In the genomic region with DNA sequence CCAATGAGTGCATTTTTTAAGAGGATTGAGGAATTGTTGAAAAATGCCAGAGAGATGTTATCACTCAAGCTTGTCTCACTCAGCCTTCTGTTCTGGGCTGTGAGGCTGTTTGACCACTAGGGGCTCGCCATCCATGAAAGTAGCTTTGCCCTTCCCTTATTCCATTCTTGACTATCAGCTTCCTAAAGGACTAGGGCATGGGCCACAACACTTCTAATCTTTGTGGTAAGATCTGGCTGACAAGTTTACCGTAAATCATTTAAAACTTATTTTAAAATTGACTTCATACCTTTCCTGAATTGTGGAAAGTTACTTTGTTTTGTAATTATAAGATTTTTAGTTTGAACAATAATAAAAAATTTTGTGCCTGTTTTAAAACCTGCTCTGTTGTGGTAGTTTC, we compare ENCODE assay signal across 9 cellular contexts. TPM values are rescaled to one million over a fixed set of nuclear protein-coding genes. Genes with fewer than 3 reads are reported as not detected.
A peak's percentile ranks its signal among the peaks of the same experiment; 100 is the strongest.
DNase-seq lines count a peak whose midpoint lies in the region; ATAC-seq, FAIRE-seq and TF ChIP-seq lines count a peak whose summit lies in the region.
"Had no signal": no experiment of that assay in that cellular context is flagged by ENCODE, and none has a peak within 500 bp of the region (broad histone marks: within the 10 kb centered on the region; RNA-seq: fewer than 3 reads in every experiment).

No MANE protein-coding gene starts in this region.

- no TSS peak for BruUV-seq in HepG2 (replicated peaks; lab: Mats Ljungman, UMichigan)

- H3K4me3 ChIP-seq in A549 (no peak overlapping the region), coronary artery (no peak overlapping the region), HepG2 (replicated peaks in 1 of 3; ENCODE audit: insufficient read depth in 1 of 3, low read depth in 2 of 3, low read length in 3 of 3) (no peak overlapping the region)

- CTCF ChIA-PET in A549 (lab: Yijun Ruan, JAX): interaction anchor here (0.6 to 2.3 kb wide), 17 partner anchors 9 to 1082 kb away, joined by 3 to 10 read pairs (median 4); no protein-coding TSS in a partner anchor
- CTCF ChIA-PET in HepG2 (lab: Yijun Ruan, JAX; ENCODE audit: low intra/inter-chr PET ratio, low total read pairs): interaction anchor here (1.4 kb wide), 1 partner anchor 169 kb away, joined by 10 read pairs; no protein-coding TSS in a partner anchor

- WGBS in A549 (ENCODE audit: missing lambda C conversion rate): 13% methylated on average over 2 of the region's 2 CpGs
- 85% methylated on average over 2 of the region's 2 CpGs for WGBS in HepG2 (ENCODE audit: low lambda C conversion rate)

- H3K9ac ChIP-seq in HepG2 (ENCODE audit: insufficient read depth, low read depth, low read length): no peak overlapping the region

- TF ChIP-seq RAD21 in A549 (conservative IDR thresholded peaks at IDR 0.05 in 1 of 2, IDR thresholded peaks at IDR 0.05 in 1 of 2) (peak; percentile 16 to 39; a peak in 3 of 5 replicates), HepG2 (CRISPR knock-in tag; IDR thresholded peaks at IDR 0.05) (peak; percentile 17; the same call in 1 of the 2 replicates)

- H3K9me3 Mint-ChIP-seq in natural killer cell treated with Interleukin-12 subunit alpha and Interleukin-12 subunit beta and Interleukin-15 and Interleukin-18, amount 100 ng/mL, for 72 hours: no peaks in the 10 kb centered on the region

- in situ Hi-C loops in HepG2 (cut with HindIII; ENCODE audit: extremely low pct_ligation_motif_present, low pct_unique_long_range_greater_than_20kb): no loop called here

- H3K27me3 ChIP-seq in HepG2 (ENCODE audit: control insufficient read depth in 1 of 2, insufficient read depth in 2 of 2, low read length in 2 of 2): no peaks in the 10 kb centered on the region

- no peaks in the 10 kb centered on the region for H3K27me3 Mint-ChIP-seq in natural killer cell treated with Interleukin-12 subunit alpha and Interleukin-12 subunit beta and Interleukin-15 and Interleukin-18, amount 100 ng/mL, for 72 hours

- no peak for FAIRE-seq in A549 (lab: Jason Lieb, UNC)
- FAIRE-seq in HepG2 (lab: Jason Lieb, UNC): no peak

- no peak overlapping the region for H3K27ac Mint-ChIP-seq in natural killer cell treated with Interleukin-12 subunit alpha and Interleukin-12 subunit beta and Interleukin-15 and Interleukin-18, amount 100 ng/mL, for 72 hours

- H3K4me3 Mint-ChIP-seq in natural killer cell treated with Interleukin-12 subunit alpha and Interleukin-12 subunit beta and Interleukin-15 and Interleukin-18, amount 100 ng/mL, for 72 hours: no peak overlapping the region

- H3K4me1 ChIP-seq in A549: no peaks in the 10 kb centered on the region
- H3K4me1 ChIP-seq in HepG2 (ENCODE audit: insufficient read depth, low read length): no peaks in the 10 kb centered on the region

- DNase-seq in A549 (ENCODE audit: low read depth in 1 of 2, low spot score in 1 of 2): peak; percentile 64 to 71
- peak; percentile 55 for DNase-seq in NCI-H69 (lab: John Stamatoyannopoulos, UW)
- no peak for DNase-seq in coronary artery (ENCODE audit: low spot score)
- DNase-seq in HepG2 (ENCODE audit: low spot score): peak; percentile 52
- no peak for DNase-seq in SKM-1 treated with dmso at 0.1 percent for 144 hours (lab: John Stamatoyannopoulos, UW; ENCODE audit: unreplicated experiment)
- no peak for DNase-seq in natural killer cell treated with Interleukin-12 subunit alpha and Interleukin-12 subunit beta and Interleukin-15 and Interleukin-18, amount 100 ng/mL, for 72 hours (ENCODE audit: low spot score)

- no peak for TF ChIP-seq POLR2A in A549 (IDR thresholded peaks at IDR 0.05; ENCODE audit: low read length)
- no peak for TF ChIP-seq POLR2A in HepG2 (IDR thresholded peaks at IDR 0.05; ENCODE audit: insufficient read depth in 1 of 2, low read depth in 2 of 2, low read length in 2 of 2)

- TF ChIP-seq CTCF in A549 (IDR thresholded peaks at IDR 0.05): peak; percentile 48
- peak; percentile 68 for TF ChIP-seq CTCF in GM12874 (IDR thresholded peaks at IDR 0.05; ENCODE audit: insufficient read depth, low read depth, low read length)
- TF ChIP-seq CTCF in coronary artery (IDR thresholded peaks at IDR 0.05): peak; percentile 29
- peak; percentile 66 for TF ChIP-seq CTCF in HepG2 (CRISPR knock-in tag; IDR thresholded peaks at IDR 0.05)

- intact Hi-C loops in HepG2 (cut with micrococcal nuclease; ENCODE audit: unreplicated experiment): no loop called here

- H3K4me1 Mint-ChIP-seq in natural killer cell treated with Interleukin-12 subunit alpha and Interleukin-12 subunit beta and Interleukin-15 and Interleukin-18, amount 100 ng/mL, for 72 hours (ENCODE audit: low read depth in 2 of 2): no peaks in the 10 kb centered on the region

- H3K36me3 Mint-ChIP-seq in natural killer cell treated with Interleukin-12 subunit alpha and Interleukin-12 subunit beta and Interleukin-15 and Interleukin-18, amount 100 ng/mL, for 72 hours: no peaks in the 10 kb centered on the region

- POLR2A ChIA-PET in A549 (lab: Yijun Ruan, JAX) (no interaction called here), HepG2 (lab: Yijun Ruan, JAX) (interaction anchor here (1.0 kb wide), 1 partner anchor 188 kb away, joined by 4 read pairs; the partner anchor contains the start of gene FXN)

- H3K27ac ChIP-seq in A549 (no peak overlapping the region), coronary artery (no peak overlapping the region), HepG2 (ENCODE audit: extremely low read length, insufficient read depth, low read length) (no peak overlapping the region)
- H3K27ac ChIP-seq: epithelial cell of prostate had no signal

- peaks cover 20 to 72% of the 10 kb centered on the region in 2 experiments for H3K36me3 ChIP-seq in HepG2 (replicated peaks in 1 of 2; ENCODE audit: control insufficient read depth in 1 of 2, insufficient read depth in 2 of 2, low read length in 2 of 2)

- peak; percentile 100 for ATAC-seq in A549
- ATAC-seq in HepG2: peak; percentile 93
- no peak for ATAC-seq in GM21723 (IDR thresholded peaks at IDR 0.05; ENCODE audit: unreplicated experiment)
- ATAC-seq in natural killer cell treated with Interleukin-12 subunit alpha and Interleukin-12 subunit beta and Interleukin-15 and Interleukin-18, amount 100 ng/mL, for 72 hours: no peak

- H3K4me2 ChIP-seq in A549: no peak overlapping the region
- no peak overlapping the region for H3K4me2 ChIP-seq in HepG2 (ENCODE audit: low read depth, low read length)

- peaks cover 3% of the 10 kb centered on the region for H3K79me2 ChIP-seq in HepG2 (ENCODE audit: insufficient read depth, low read length)

- H4K20me1 ChIP-seq in HepG2 (ENCODE audit: insufficient read depth, low read length): peaks cover 2% of the 10 kb centered on the region; the same call in 1 of the 2 replicates

- TF ChIP-seq EP300 in A549 (IDR thresholded peaks at IDR 0.05) (no peak), HepG2 (IDR thresholded peaks at IDR 0.05; ENCODE audit: low read depth in 2 of 2, low read length in 2 of 2) (no peak), HepG2 (CRISPR knock-in tag; IDR thresholded peaks at IDR 0.05; ENCODE audit: borderline replicate concordance) (no peak)

- H3K9me3 ChIP-seq in A549 (no peaks in the 10 kb centered on the region), HepG2 (ENCODE audit: low read length) (no peaks in the 10 kb centered on the region)

- H2AFZ ChIP-seq in HepG2 (ENCODE audit: low read length): no peak overlapping the region

TF ChIP-seq in A549, 52 proteins besides CTCF, POLR2A, EP300 and RAD21 (continues in another document):
- TF ChIP-seq GATA3 (IDR thresholded peaks at IDR 0.05; ENCODE audit: borderline replicate concordance): peak; percentile 57; the same call in 1 of the 2 replicates

RNA-seq across cellular contexts. Expression of gene TJP2, which starts 49.5 kb away (rescaled TPM):
- polyA plus RNA-seq in A549 (2011; rRNA removed) (3.6 and 4.4 TPM in 2 replicates), A549 (2017; fragmentation: RNase III; extraction: RNeasy Plus Mini Kit Qiagen cat#74134 plus additional on column Dnase treatment) (1.7 to 2.1 TPM (median 2.1 TPM) in 3 replicates), HepG2 (2011; rRNA removed) (109 and 112 TPM in 2 replicates)
- polyA plus RNA-seq in A549 (2012; cell fraction: cytosol; rRNA removed): 1.2 and 1.6 TPM in 2 replicates
- 3.9 and 5.0 TPM in 2 replicates for polyA plus RNA-seq in A549 (2012; cell fraction: nucleus; rRNA removed)
- 1.9 and 3.3 TPM in 2 replicates for polyA minus RNA-seq in A549 (2011; rRNA and poly(A)+ RNA removed)
- 110 and 135 TPM in 2 replicates for total RNA-seq in HepG2 (2016; rRNA removed; fragmentation: Illumina TruSeq; extraction: Trizol)
- total RNA-seq in HepG2 (2016; cell fraction: cytosol; rRNA removed; fragmentation: Illumina TruSeq; extraction: Trizol; ENCODE audit: low read depth): 19.7 and 22.7 TPM in 2 replicates
- 109 and 122 TPM in 2 replicates for total RNA-seq in HepG2 (2016; cell fraction: insoluble cytoplasmic fraction; rRNA removed; fragmentation: Illumina TruSeq; extraction: Trizol)
- 29.6 and 31.5 TPM in 2 replicates for total RNA-seq in HepG2 (2016; cell fraction: membrane; rRNA removed; fragmentation: Illumina TruSeq; extraction: Trizol)
- total RNA-seq in HepG2 (2016; cell fraction: nucleus; rRNA removed; fragmentation: Illumina TruSeq; extraction: Trizol): 104 and 120 TPM in 2 replicates
- polyA plus RNA-seq in HepG2 (2011; cell fraction: cytosol; rRNA removed): 71.5 and 85.0 TPM in 2 replicates
- polyA plus RNA-seq in HepG2 (2011; cell fraction: nucleus; rRNA removed): 238 and 261 TPM in 2 replicates
- polyA plus RNA-seq in HepG2 (2012): 110 and 201 TPM in 2 replicates
- 3.9 and 4.9 TPM in 2 replicates for polyA plus RNA-seq in HepG2 (2016; cell fraction: cytosol; fragmentation: Illumina TruSeq; extraction: Trizol; ENCODE audit: low read depth)
- 110 and 122 TPM in 2 replicates for polyA plus RNA-seq in HepG2 (2016; cell fraction: insoluble cytoplasmic fraction; fragmentation: Illumina TruSeq; extraction: Trizol; ENCODE audit: low read depth)
- 11.6 and 12.9 TPM in 2 replicates for polyA plus RNA-seq in HepG2 (2016; cell fraction: membrane; fragmentation: Illumina TruSeq; extraction: Trizol; ENCODE audit: low read depth)
- polyA plus RNA-seq in HepG2 (2016; cell fraction: nucleus; fragmentation: Illumina TruSeq; extraction: Trizol; ENCODE audit: insufficient read depth, low read depth): 155 and 164 TPM in 2 replicates
- polyA minus RNA-seq in HepG2 (2011; rRNA and poly(A)+ RNA removed; ENCODE audit: low replicate concordance): 13.0 and 80.7 TPM in 2 replicates
- polyA minus RNA-seq in HepG2 (2011; cell fraction: cytosol; rRNA and poly(A)+ RNA removed): 99.2 and 104 TPM in 2 replicates
- polyA minus RNA-seq in HepG2 (2011; cell fraction: nucleus; rRNA and poly(A)+ RNA removed): 157 and 183 TPM in 2 replicates
- total RNA-seq in natural killer cell treated with Interleukin-12 subunit alpha and Interleukin-12 subunit beta and Interleukin-15 and Interleukin-18, amount 100 ng/mL, for 72 hours: 10 to 100 TPM in 1 of 2 donors, 1 to 10 TPM in 1; 5.1 to 10.2 TPM

Comparison
In these comparisons a context has a peak if more than half of its experiments do, and no peak if none do; other contexts are left out.
1. ATAC-seq: peak in A549 (2 of 2) and HepG2 (single experiment); none in GM21723 (single experiment) and natural killer cell treated with Interleukin-12 subunit alpha and Interleukin-12 subunit beta and Interleukin-15 and Interleukin-18, amount 100 ng/mL, for 72 hours (0 of 2).
2. DNase-seq: peak in A549 (2 of 2), NCI-H69 (single experiment) and HepG2 (single experiment); none in coronary artery (single experiment), SKM-1 treated with dmso at 0.1 percent for 144 hours (single experiment) and natural killer cell treated with Interleukin-12 subunit alpha and Interleukin-12 subunit beta and Interleukin-15 and Interleukin-18, amount 100 ng/mL, for 72 hours (single experiment).
3. Of the 38 proteins assayed by ChIP-seq in both HepG2 and A549: peak only in HepG2: none; only in A549: none; in both: CTCF and RAD21; in neither: 36.
4. Peak in every context shown above with its lines, with median percentiles within 50 percentile points of each other: CTCF ChIP-seq.